Comparison of ENCODE assay signal across 9 cellular contexts in the genomic region with DNA sequence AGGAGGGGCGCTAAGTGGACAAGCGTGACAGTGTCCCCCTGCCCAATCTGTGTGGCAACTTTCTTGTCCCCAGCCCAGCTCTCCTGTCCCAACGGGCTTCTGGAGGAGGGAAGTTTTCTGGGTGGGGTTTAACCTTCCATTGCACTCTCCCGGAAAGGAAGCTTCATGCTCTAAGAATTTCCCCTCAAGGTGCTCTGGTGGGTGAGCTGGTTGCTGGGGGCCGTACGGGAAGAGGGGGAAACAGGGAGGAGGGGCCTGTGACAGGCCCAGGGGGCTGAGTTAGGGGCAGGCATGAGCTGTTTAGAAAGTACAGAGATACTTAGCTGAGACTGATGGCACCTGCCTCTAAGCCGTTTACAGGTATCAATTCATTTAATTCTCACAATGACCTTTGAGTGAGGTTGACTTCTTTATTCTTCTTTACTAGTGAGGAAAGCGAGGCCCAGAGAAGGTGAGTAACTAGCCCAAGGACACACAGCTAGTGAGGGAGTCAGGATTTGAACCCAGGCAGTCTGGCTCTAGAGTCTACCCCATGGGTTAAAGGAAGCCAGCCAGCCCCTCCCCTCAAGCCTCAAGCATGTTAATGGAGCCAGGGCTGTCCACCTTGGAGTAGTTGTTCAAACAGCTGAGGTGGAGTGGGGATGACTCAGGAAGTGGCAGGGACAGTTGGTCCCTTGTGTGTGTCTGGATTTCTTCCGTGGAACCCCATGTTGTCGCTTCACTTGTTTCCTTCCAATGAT. TPM values are rescaled to one million over a fixed set of nuclear protein-coding genes. Genes with fewer than 3 reads are reported as not detected.
DNase-seq lines count a peak whose midpoint lies in the region; ATAC-seq, FAIRE-seq and TF ChIP-seq lines count a peak whose summit lies in the region.
"Had no signal": no experiment of that assay in that cellular context is flagged by ENCODE, and none has a peak within 500 bp of the region (broad histone marks: within the 10 kb centered on the region; RNA-seq: fewer than 3 reads in every experiment).

No MANE protein-coding gene starts in this region.

- TF ChIP-seq CTCF in astrocyte (IDR thresholded peaks at IDR 0.05; ENCODE audit: insufficient read depth, low read depth, low read length), result no peak
- TF ChIP-seq CTCF in lower lobe of right lung (IDR thresholded peaks at IDR 0.05), result no peak
- TF ChIP-seq CTCF in upper lobe of left lung (IDR thresholded peaks at IDR 0.05), result no peak
- no peak for TF ChIP-seq CTCF in OCI-LY7 (conservative IDR thresholded peaks at IDR 0.05; ENCODE audit: low read length)

- H3K36me3 ChIP-seq in astrocyte (ENCODE audit: insufficient read depth, low read length) (no peaks in the 10 kb centered on the region), lower lobe of right lung (peaks cover 10% of the 10 kb centered on the region), upper lobe of left lung (peaks cover 0 to 40% (median 15%) of the 10 kb centered on the region in 4 donors), OCI-LY7 (ENCODE audit: insufficient read depth, low read length) (no peaks in the 10 kb centered on the region)

- TF ChIP-seq POLR2A in upper lobe of left lung (IDR thresholded peaks at IDR 0.05), result no peak

- POLR2A ChIA-PET in OCI-LY7 (lab: Charles Lee), result no interaction called here

- H3K4me3 ChIP-seq in astrocyte (ENCODE audit: insufficient read depth, low read depth, low read length), result no peak overlapping the region
- H3K4me3 ChIP-seq in lower lobe of right lung, result no peak overlapping the region
- peak overlapping the region in 1 of 4 donors; percentile 10 for H3K4me3 ChIP-seq in upper lobe of left lung
- no peak overlapping the region for H3K4me3 ChIP-seq in OCI-LY7 (ENCODE audit: low read depth, low read length, poor library complexity, severe bottlenecking)

- ATAC-seq in activated naive CD4-positive, alpha-beta T cell treated with anti-CD3 and anti-CD28 coated beads, Interleukin-2, amount 50 U/mL, for 72 hours, result no peak
- ATAC-seq in lower lobe of right lung (no peak), upper lobe of left lung (ENCODE audit: low FRiP score in 2 of 2) (no peak), GM18517 (IDR thresholded peaks at IDR 0.05; ENCODE audit: unreplicated experiment) (no peak)

- no peak for TF ChIP-seq EP300 in upper lobe of left lung (IDR thresholded peaks at IDR 0.05)

- H2AFZ ChIP-seq in astrocyte (ENCODE audit: low read depth, low read length) (no peak overlapping the region), OCI-LY7 (ENCODE audit: low read length) (no peak overlapping the region)

- H3K4me2 ChIP-seq in astrocyte (ENCODE audit: low read length) (peak overlapping the region; percentile 29), OCI-LY7 (ENCODE audit: low read length) (no peak overlapping the region)

- H3K9me3 Mint-ChIP-seq in activated naive CD4-positive, alpha-beta T cell treated with anti-CD3 and anti-CD28 coated beads, Interleukin-2, amount 50 U/mL, for 72 hours, result no peaks in the 10 kb centered on the region
- H3K9me3 Mint-ChIP-seq in activated naive CD4-positive, alpha-beta T cell treated with anti-CD3 and anti-CD28 coated beads for 36 hours, result no peaks in the 10 kb centered on the region
- no peaks in the 10 kb centered on the region for H3K9me3 Mint-ChIP-seq in astrocyte (ENCODE audit: unreplicated experiment)
- H3K9me3 Mint-ChIP-seq: nephron had no signal

- H3K4me3 Mint-ChIP-seq in activated naive CD4-positive, alpha-beta T cell treated with anti-CD3 and anti-CD28 coated beads for 36 hours, result no peak overlapping the region
- H3K4me3 Mint-ChIP-seq in astrocyte (ENCODE audit: unreplicated experiment), result no peak overlapping the region
- H3K4me3 Mint-ChIP-seq: nephron had no signal

- H3K4me1 ChIP-seq in astrocyte (ENCODE audit: insufficient read depth, low read length), result peaks cover 29% of the 10 kb centered on the region
- H3K4me1 ChIP-seq in lower lobe of right lung, result peaks cover 38% of the 10 kb centered on the region
- H3K4me1 ChIP-seq in upper lobe of left lung, result peaks cover 39 to 55% (median 49%) of the 10 kb centered on the region in 4 donors
- H3K4me1 ChIP-seq in OCI-LY7 (ENCODE audit: insufficient read depth, low read length, poor library complexity, severe bottlenecking), result no peaks in the 10 kb centered on the region

- DNase-seq in activated naive CD4-positive, alpha-beta T cell treated with anti-CD3 and anti-CD28 coated beads, Interleukin-2, amount 50 U/mL, for 72 hours (ENCODE audit: low spot score in 2 of 2), result no peak
- DNase-seq in activated naive CD4-positive, alpha-beta T cell treated with anti-CD3 and anti-CD28 coated beads for 36 hours, result no peak
- DNase-seq in astrocyte (ENCODE audit: low read depth) (no peak), lower lobe of right lung (no peak), upper lobe of left lung (no peak), OCI-LY7 (ENCODE audit: low spot score) (no peak), HuH-7 (ENCODE audit: low spot score) (no peak)

- no peaks in the 10 kb centered on the region for H3K27me3 Mint-ChIP-seq in activated naive CD4-positive, alpha-beta T cell treated with anti-CD3 and anti-CD28 coated beads for 36 hours (ENCODE audit: low read depth)
- H3K27me3 Mint-ChIP-seq in astrocyte (ENCODE audit: low read depth, unreplicated experiment), result peaks cover 2% of the 10 kb centered on the region

- no peak for FAIRE-seq in astrocyte (lab: Jason Lieb, UNC)

- no peaks in the 10 kb centered on the region for H3K79me2 ChIP-seq in astrocyte (ENCODE audit: insufficient read depth, low read length)
- no peaks in the 10 kb centered on the region for H3K79me2 ChIP-seq in OCI-LY7 (ENCODE audit: insufficient read depth, low read depth, low read length)

- BruUV-seq in OCI-LY7 (replicated peaks; lab: Mats Ljungman, UMichigan), result no TSS peak

- H3K27ac ChIP-seq in astrocyte (ENCODE audit: low read depth, low read length) (no peak overlapping the region), lower lobe of right lung (peak overlapping the region; percentile 64), upper lobe of left lung (peak overlapping the region; percentile 78 to 86 (median 80)), OCI-LY7 (ENCODE audit: low read depth, low read length, poor library complexity, severe bottlenecking) (no peak overlapping the region)

- no peaks in the 10 kb centered on the region for H3K9me2 ChIP-seq in OCI-LY7 (ENCODE audit: insufficient read depth, low read length)

- 60 to 63% methylated on average over 9 to 10 of the region's 10 CpGs for WGBS in upper lobe of left lung, 2 donors

- no peak overlapping the region for H3K9ac ChIP-seq in astrocyte (ENCODE audit: low read length)

- H3K36me3 Mint-ChIP-seq in activated naive CD4-positive, alpha-beta T cell treated with anti-CD3 and anti-CD28 coated beads, Interleukin-2, amount 50 U/mL, for 72 hours, result no peaks in the 10 kb centered on the region
- no peaks in the 10 kb centered on the region for H3K36me3 Mint-ChIP-seq in activated naive CD4-positive, alpha-beta T cell treated with anti-CD3 and anti-CD28 coated beads for 36 hours (ENCODE audit: low read depth)
- no peaks in the 10 kb centered on the region for H3K36me3 Mint-ChIP-seq in astrocyte (ENCODE audit: low read depth, unreplicated experiment)

- intact Hi-C loops in activated naive CD4-positive, alpha-beta T cell treated with anti-CD3 and anti-CD28 coated beads for 36 hours (cut with micrococcal nuclease), result no loop called here
- intact Hi-C loops in lower lobe of right lung (cut with DNase I), result loop anchor here (10.0 kb wide), 1 partner anchor 53 kb away; no protein-coding TSS in a partner anchor
- intact Hi-C loops in OCI-LY7 (cut with micrococcal nuclease; ENCODE audit: unreplicated experiment), result loop anchor here (10.0 kb wide), 1 partner anchor 233 kb away; no protein-coding TSS in a partner anchor

- H3K27me3 ChIP-seq in astrocyte (ENCODE audit: insufficient read depth, low read length) (no peaks in the 10 kb centered on the region), lower lobe of right lung (ENCODE audit: low read depth) (no peaks in the 10 kb centered on the region), upper lobe of left lung (no peaks in the 10 kb centered on the region)

- H3K9me3 ChIP-seq in astrocyte (ENCODE audit: insufficient read depth, low read depth, low read length) (no peaks in the 10 kb centered on the region), lower lobe of right lung (no peaks in the 10 kb centered on the region), upper lobe of left lung (no peaks in the 10 kb centered on the region), OCI-LY7 (ENCODE audit: low read length) (no peaks in the 10 kb centered on the region)

- no peaks in the 10 kb centered on the region for H4K20me1 ChIP-seq in astrocyte (ENCODE audit: insufficient read depth, low read length)
- peaks cover 4% of the 10 kb centered on the region; the same call in 1 of the 2 replicates for H4K20me1 ChIP-seq in OCI-LY7 (ENCODE audit: insufficient read depth, low read length)

- peak overlapping the region; percentile 72 to 84 for H3K27ac Mint-ChIP-seq in activated naive CD4-positive, alpha-beta T cell treated with anti-CD3 and anti-CD28 coated beads, Interleukin-2, amount 50 U/mL, for 72 hours
- H3K27ac Mint-ChIP-seq in activated naive CD4-positive, alpha-beta T cell treated with anti-CD3 and anti-CD28 coated beads for 36 hours, result no peak overlapping the region
- peak overlapping the region; percentile 26 for H3K27ac Mint-ChIP-seq in astrocyte (ENCODE audit: unreplicated experiment)

- H3K4me1 Mint-ChIP-seq in activated naive CD4-positive, alpha-beta T cell treated with anti-CD3 and anti-CD28 coated beads for 36 hours (ENCODE audit: low read depth), result peaks cover 17% of the 10 kb centered on the region
- H3K4me1 Mint-ChIP-seq in astrocyte (ENCODE audit: low read depth, unreplicated experiment), result peaks cover 14% of the 10 kb centered on the region

- CTCF ChIA-PET in activated naive CD4-positive, alpha-beta T cell treated with anti-CD3 and anti-CD28 coated beads for 36 hours (lab: Charles Lee), result interaction anchor here (0.6 to 6.5 kb wide), 13 partner anchors 10 to 250 kb away, joined by 3 to 162 read pairs (median 11); a partner anchor contains a TSS
- CTCF ChIA-PET in OCI-LY7 (lab: Charles Lee; ENCODE audit: unreplicated experiment), result interaction anchor here (1.9 kb wide), 1 partner anchor 37 kb away, joined by 4 read pairs; no protein-coding TSS in a partner anchor

RNA-seq across cellular contexts. Expression of a gene that starts 18.9 kb away (rescaled TPM):
- total RNA-seq in activated naive CD4-positive, alpha-beta T cell treated with anti-CD3 and anti-CD28 coated beads, Interleukin-2, amount 50 U/mL, for 72 hours, result 1 to 10 TPM; 4.3 to 8.2 TPM
- total RNA-seq in activated naive CD4-positive, alpha-beta T cell treated with anti-CD3 and anti-CD28 coated beads for 36 hours, result 1 to 10 TPM in 1 of 2 experiments, under 1 TPM in 1; 0.93 to 1.0 TPM
- total RNA-seq in astrocyte, result 13.6 and 13.9 TPM in 2 replicates
- total RNA-seq in lower lobe of right lung, result 37.9 TPM
- 10 to 100 TPM; 34.6 to 89.3 (median 40.4) TPM for total RNA-seq in upper lobe of left lung
- not detected in 2 replicates for total RNA-seq in OCI-LY7 (2014; rRNA removed; shearing (Covaris generic))
- not detected in 2 replicates for total RNA-seq in OCI-LY7 (2022)

RNA-seq across cellular contexts. Expression of a gene that starts 20.8 kb away (rescaled TPM):
- total RNA-seq in activated naive CD4-positive, alpha-beta T cell treated with anti-CD3 and anti-CD28 coated beads, Interleukin-2, amount 50 U/mL, for 72 hours, result under 1 TPM; 0.21 to 0.84 TPM
- total RNA-seq in activated naive CD4-positive, alpha-beta T cell treated with anti-CD3 and anti-CD28 coated beads for 36 hours, result under 1 TPM in 1 of 2 experiments, not detected in 1; 0.14 TPM
- not detected in 2 replicates for total RNA-seq in astrocyte
- 7.7 TPM for total RNA-seq in lower lobe of right lung
- total RNA-seq in upper lobe of left lung, result 10 to 100 TPM in 2 of 6 donors, 1 to 10 TPM in 4; 3.1 to 17.2 (median 8.4) TPM
- total RNA-seq in OCI-LY7 (2014; rRNA removed; shearing (Covaris generic)), result not detected in 2 replicates
- not detected in 2 replicates for total RNA-seq in OCI-LY7 (2022)

RNA-seq across cellular contexts. Expression of a gene that starts 47.3 kb away (rescaled TPM):
- total RNA-seq in activated naive CD4-positive, alpha-beta T cell treated with anti-CD3 and anti-CD28 coated beads, Interleukin-2, amount 50 U/mL, for 72 hours, result not detected
- total RNA-seq in activated naive CD4-positive, alpha-beta T cell treated with anti-CD3 and anti-CD28 coated beads for 36 hours, result under 1 TPM in 1 of 2 experiments, not detected in 1; 0.49 TPM
- total RNA-seq in astrocyte (not detected in 2 replicates), lower lobe of right lung (4.3 TPM), upper lobe of left lung (10 to 100 TPM in 2 of 6 donors, 1 to 10 TPM in 4; 1.2 to 15.9 (median 7.8) TPM), OCI-LY7 (2022) (0.46 and 0.55 TPM in 2 replicates)
- total RNA-seq in OCI-LY7 (2014; rRNA removed; shearing (Covaris generic)), result 0.05 and 0.44 TPM in 2 replicates

Comparison
In these comparisons a context has a peak if more than half of its experiments do, and no peak if none do; other contexts are left out.
1. H3K27ac ChIP-seq: peak in lower lobe of right lung (single experiment) and upper lobe of left lung (4 of 4); none in astrocyte (single experiment) and OCI-LY7 (single experiment).